29 cellular contexts compared by ENCODE assay signal in the genomic region with DNA sequence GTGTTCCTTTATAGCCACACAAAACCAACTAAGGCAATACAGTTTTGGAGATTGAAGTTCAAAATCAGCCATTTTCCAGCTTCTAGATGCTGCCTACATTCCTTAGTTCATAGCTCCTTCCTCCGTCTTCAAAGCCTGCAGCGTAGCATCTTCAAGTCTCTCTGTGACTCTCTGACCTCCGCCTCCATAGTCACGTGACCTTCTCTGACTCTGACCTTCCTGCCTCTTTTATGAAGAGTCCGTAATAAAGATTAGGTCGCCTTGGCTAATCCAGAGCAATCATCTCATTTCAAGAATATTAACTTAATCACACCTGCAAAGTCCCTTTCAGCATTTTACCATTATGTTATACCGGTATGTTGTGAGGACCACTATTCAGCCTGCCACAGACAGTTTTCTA.
"Had no signal": no experiment of that assay in that cellular context is flagged by ENCODE, and none has a peak within 500 bp of the region (broad histone marks: within the 10 kb centered on the region; RNA-seq: fewer than 3 reads in every experiment).

No MANE protein-coding gene starts in this region.

- H3K4me3 ChIP-seq: body of pancreas, colonic mucosa, gastrocnemius medialis, heart left ventricle had no signal

- H3K27me3 ChIP-seq: body of pancreas, colonic mucosa, gastrocnemius medialis had no signal

- H3K4me3 Mint-ChIP-seq: activated B cell treated with CpG ODN at 0.5 μM for 24 hours; activated CD8-positive, alpha-beta T cell treated with anti-CD3 and anti-CD28 coated beads for 36 hours; activated naive CD8-positive, alpha-beta T cell; activated T-cell treated with anti-CD3 and anti-CD28 coated beads, Interleukin-2, amount 50 U/mL, for 4 hours; activated T-helper 17 cell treated with anti-CD3 and anti-CD28 coated beads, Interleukin-2, amount 50 U/mL, for 72 hours; T-helper 17 cell; T-helper 2 cell treated with Interferon-gamma antibody and Interleukin-4, amounts not matched to agents 5 μg/mL and 100 μg/mL, for 36 hours had no signal

- H3K4me1 Mint-ChIP-seq: activated B cell treated with CpG ODN at 0.5 μM for 24 hours; activated T-helper 17 cell treated with anti-CD3 and anti-CD28 coated beads, Interleukin-2, amount 50 U/mL, for 72 hours; T-helper 17 cell had no signal

- H3K27ac Mint-ChIP-seq: activated B cell treated with CpG ODN at 0.5 μM for 24 hours; activated CD8-positive, alpha-beta T cell treated with anti-CD3 and anti-CD28 coated beads for 36 hours; activated naive CD8-positive, alpha-beta T cell; activated T-helper 17 cell treated with anti-CD3 and anti-CD28 coated beads, Interleukin-2, amount 50 U/mL, for 72 hours; T-helper 17 cell; T-helper 2 cell treated with Interferon-gamma antibody and Interleukin-4, amounts not matched to agents 5 μg/mL and 100 μg/mL, for 36 hours had no signal

- H3K9me3 ChIP-seq: body of pancreas, colonic mucosa, gastrocnemius medialis, heart left ventricle had no signal

- H3K9me3 Mint-ChIP-seq: activated B cell treated with CpG ODN at 0.5 μM for 24 hours; activated CD8-positive, alpha-beta T cell treated with anti-CD3 and anti-CD28 coated beads for 36 hours; activated T-cell treated with anti-CD3 and anti-CD28 coated beads, Interleukin-2, amount 50 U/mL, for 4 hours; activated T-helper 17 cell treated with anti-CD3 and anti-CD28 coated beads, Interleukin-2, amount 50 U/mL, for 72 hours; T-helper 2 cell treated with Interferon-gamma antibody and Interleukin-4, amounts not matched to agents 5 μg/mL and 100 μg/mL, for 36 hours had no signal

- H3K36me3 ChIP-seq: colonic mucosa, gastrocnemius medialis, heart left ventricle, WERI-Rb-1 had no signal

- H3K4me1 ChIP-seq: body of pancreas, colonic mucosa, gastrocnemius medialis, heart left ventricle had no signal

- DNase-seq: activated B cell treated with CpG ODN at 0.5 μM for 24 hours; activated CD4-positive, alpha-beta T cell treated with anti-CD3 and anti-CD28 coated beads for 48 hours; activated CD4-positive, alpha-beta T cell treated with anti-CD3 and anti-CD28 coated beads, Interleukin-2, amount 50 U/mL, for 1 hour; activated CD4-positive, alpha-beta T cell treated with anti-CD3 and anti-CD28 coated beads, Interleukin-2, amount 50 U/mL, for 48 hours; activated CD8-positive, alpha-beta memory T cell treated with anti-CD3 and anti-CD28 coated beads for 24 hours; activated CD8-positive, alpha-beta T cell treated with anti-CD3 and anti-CD28 coated beads for 36 hours; activated effector memory CD4-positive, alpha-beta T cell treated with Interleukin-2 at 50 U/mL for 16 hours; activated gamma-delta T cell treated with Interleukin-2 at 50 U/mL for 16 hours; activated naive CD4-positive, alpha-beta T cell treated with anti-CD3 and anti-CD28 coated beads, Interleukin-2, amount 50 U/mL, for 16 hours; activated naive CD4-positive, alpha-beta T cell treated with Interleukin-2 at 50 U/mL for 16 hours; activated T-cell treated with anti-CD3 and anti-CD28 coated beads, Interleukin-2, amount 50 U/mL, for 4 hours; amniotic stem cell; anterior cingulate cortex; caudate nucleus; effector CD8-positive, alpha-beta T cell; foreskin fibroblast; gastrocnemius medialis; glutamatergic neuron; heart left ventricle; T-helper 17 cell; T1000; WERI-Rb-1 had no signal

- H3K36me3 Mint-ChIP-seq: activated naive CD8-positive, alpha-beta T cell had no signal

- ATAC-seq: activated CD4-positive, CD25-positive, alpha-beta regulatory T cell treated with anti-CD3 and anti-CD28 coated beads, Interleukin-2, amount 50 U/mL, for 24 hours; activated CD8-positive, alpha-beta T cell treated with anti-CD3 and anti-CD28 coated beads for 36 hours; activated T-cell treated with anti-CD3 and anti-CD28 coated beads, Interleukin-2, amount 50 U/mL, for 4 hours; activated T-helper 17 cell treated with anti-CD3 and anti-CD28 coated beads, Interleukin-2, amount 50 U/mL, for 72 hours; esophagus mucosa; gastrocnemius medialis; heart left ventricle; T-helper 17 cell had no signal

- H3K27ac ChIP-seq: body of pancreas, colonic mucosa, gastrocnemius medialis, heart left ventricle, WERI-Rb-1 had no signal
